Comparison of ENCODE assay signal across 26 cellular contexts in the genomic region with DNA sequence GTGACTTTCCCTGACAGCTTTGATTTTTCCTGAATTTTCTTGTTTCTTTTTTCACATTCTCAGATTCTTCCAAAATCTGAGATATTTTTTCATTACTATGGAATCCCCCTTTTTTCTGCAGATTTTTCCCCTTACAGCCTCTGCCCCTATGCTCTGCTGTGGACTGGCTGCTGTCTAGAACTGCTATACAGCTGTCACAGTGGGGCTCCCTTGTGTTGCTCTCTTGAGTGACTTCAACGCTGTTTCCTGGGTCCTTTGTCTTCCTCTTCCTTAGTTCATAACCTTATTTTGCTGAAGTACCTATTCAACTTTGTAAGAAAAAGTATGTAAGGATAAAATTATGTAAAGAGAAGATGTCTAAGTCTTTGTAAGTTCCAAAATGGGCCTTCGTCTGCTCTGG.
"Had no signal": no experiment of that assay in that cellular context is flagged by ENCODE, and none has a peak within 500 bp of the region (broad histone marks: within the 10 kb centered on the region; RNA-seq: fewer than 3 reads in every experiment).

No MANE protein-coding gene starts in this region.

- H3K27ac ChIP-seq: ovary, parathyroid adenoma, psoas muscle, right lobe of liver, sigmoid colon, stomach, thoracic aorta, thyroid gland, tibial nerve, upper lobe of left lung, vagina had no signal

- H3K9me3 ChIP-seq: ovary, psoas muscle, right lobe of liver, sigmoid colon, stomach, thoracic aorta, thyroid gland, tibial nerve, upper lobe of left lung, vagina had no signal

- H3K4me1 ChIP-seq: parathyroid adenoma, psoas muscle, right lobe of liver, stomach, thyroid gland, tibial nerve, upper lobe of left lung, vagina had no signal

- H3K27me3 ChIP-seq: ovary, right lobe of liver, sigmoid colon, stomach, thyroid gland, tibial nerve, upper lobe of left lung, vagina had no signal

- H2AFZ ChIP-seq: parathyroid adenoma had no signal

- H3K36me3 Mint-ChIP-seq: naive thymus-derived CD8-positive, alpha-beta T cell; natural killer cell treated with Interleukin-12 subunit alpha and Interleukin-12 subunit beta and Interleukin-15 and Interleukin-18, amount 100 ng/mL, for 72 hours; stimulated activated effector memory CD8-positive, alpha-beta T cell treated with anti-CD3 and anti-CD28 coated beads, Interleukin-12 subunit alpha, Interleukin-12 subunit beta, amount 100 ng/mL, for 72 hours; stimulated activated naive B cell treated with anti-CD40 and anti-IgM and Interleukin-4, amounts not matched to agents 10 μg/mL and 1 μg/mL and 100 μg/mL, for 72 hours had no signal

- H3K4me3 Mint-ChIP-seq: naive thymus-derived CD8-positive, alpha-beta T cell; natural killer cell treated with Interleukin-12 subunit alpha and Interleukin-12 subunit beta and Interleukin-15 and Interleukin-18, amount 100 ng/mL, for 72 hours; stimulated activated effector memory CD8-positive, alpha-beta T cell treated with anti-CD3 and anti-CD28 coated beads, Interleukin-12 subunit alpha, Interleukin-12 subunit beta, amount 100 ng/mL, for 72 hours; stimulated activated naive B cell treated with anti-CD40 and anti-IgM and Interleukin-4, amounts not matched to agents 10 μg/mL and 1 μg/mL and 100 μg/mL, for 72 hours; stimulated activated naive CD8-positive, alpha-beta T cell treated with anti-CD3 and anti-CD28 coated beads, Interleukin-15, Interleukin-2, amounts not matched to agents 100 ng/mL and 50 ng/mL, for 24 hours had no signal

- ATAC-seq: naive thymus-derived CD8-positive, alpha-beta T cell; psoas muscle; right cardiac atrium; right lobe of liver; stimulated activated effector memory CD8-positive, alpha-beta T cell treated with anti-CD3 and anti-CD28 coated beads, Interleukin-12 subunit alpha, Interleukin-12 subunit beta, amount 100 ng/mL, for 72 hours had no signal

- H3K9me3 Mint-ChIP-seq: naive thymus-derived CD8-positive, alpha-beta T cell; natural killer cell treated with Interleukin-12 subunit alpha and Interleukin-12 subunit beta and Interleukin-15 and Interleukin-18, amount 100 ng/mL, for 72 hours; stimulated activated effector memory CD8-positive, alpha-beta T cell treated with anti-CD3 and anti-CD28 coated beads, Interleukin-12 subunit alpha, Interleukin-12 subunit beta, amount 100 ng/mL, for 72 hours; stimulated activated naive B cell treated with anti-CD40 and anti-IgM and Interleukin-4, amounts not matched to agents 10 μg/mL and 1 μg/mL and 100 μg/mL, for 72 hours; stimulated activated naive CD8-positive, alpha-beta T cell treated with anti-CD3 and anti-CD28 coated beads, Interleukin-15, Interleukin-2, amounts not matched to agents 100 ng/mL and 50 ng/mL, for 24 hours had no signal

- H3K27ac Mint-ChIP-seq: naive thymus-derived CD8-positive, alpha-beta T cell; natural killer cell treated with Interleukin-12 subunit alpha and Interleukin-12 subunit beta and Interleukin-15 and Interleukin-18, amount 100 ng/mL, for 72 hours; progenitor cell of endocrine pancreas; stimulated activated effector memory CD8-positive, alpha-beta T cell treated with anti-CD3 and anti-CD28 coated beads, Interleukin-12 subunit alpha, Interleukin-12 subunit beta, amount 100 ng/mL, for 72 hours; stimulated activated naive B cell treated with anti-CD40 and anti-IgM and Interleukin-4, amounts not matched to agents 10 μg/mL and 1 μg/mL and 100 μg/mL, for 72 hours; stimulated activated naive CD8-positive, alpha-beta T cell treated with anti-CD3 and anti-CD28 coated beads, Interleukin-15, Interleukin-2, amounts not matched to agents 100 ng/mL and 50 ng/mL, for 24 hours had no signal

- H3K4me1 Mint-ChIP-seq: stimulated activated effector memory CD8-positive, alpha-beta T cell treated with anti-CD3 and anti-CD28 coated beads, Interleukin-12 subunit alpha, Interleukin-12 subunit beta, amount 100 ng/mL, for 72 hours had no signal

- H3K36me3 ChIP-seq: ovary, right lobe of liver, sigmoid colon, stomach, thoracic aorta, thyroid gland, tibial nerve, upper lobe of left lung, vagina had no signal

- DNase-seq: naive thymus-derived CD8-positive, alpha-beta T cell; occipital lobe; ovary; posterior cingulate gyrus; psoas muscle; right lobe of liver; sigmoid colon; small intestine; stimulated activated CD4-positive, alpha-beta T cell treated with anti-CD3 and anti-CD28 coated beads, Interleukin-15, amount 100 ng/mL, for 24 hours; stimulated activated CD4-positive, alpha-beta T cell treated with anti-CD3 and anti-CD28 coated beads, Interleukin-2, amount 100 ng/mL, for 24 hours; stimulated activated CD4-positive, alpha-beta T cell treated with anti-CD3 and anti-CD28 coated beads, Interleukin-2, amount 100 ng/mL, for 48 hours; stimulated activated CD4-positive, alpha-beta T cell treated with anti-CD3 and anti-CD28 coated beads, Interleukin-4, amount 100 ng/mL, for 24 hours; stimulated activated naive B cell treated with anti-CD40 and anti-IgM and Interleukin-4, amounts not matched to agents 10 μg/mL and 1 μg/mL and 100 μg/mL, for 72 hours; stimulated activated naive CD4-positive, alpha-beta T cell treated with Interleukin-2 at 50 U/mL for 16 hours; stomach; thyroid gland had no signal

- H3K27me3 Mint-ChIP-seq: stimulated activated naive B cell treated with anti-CD40 and anti-IgM and Interleukin-4, amounts not matched to agents 10 μg/mL and 1 μg/mL and 100 μg/mL, for 72 hours; stimulated activated naive CD8-positive, alpha-beta T cell treated with anti-CD3 and anti-CD28 coated beads, Interleukin-15, Interleukin-2, amounts not matched to agents 100 ng/mL and 50 ng/mL, for 24 hours had no signal

- H3K4me3 ChIP-seq: ovary, psoas muscle, right lobe of liver, sigmoid colon, stomach, thoracic aorta, thyroid gland, tibial nerve, upper lobe of left lung, vagina had no signal

- H3K9ac ChIP-seq: parathyroid adenoma had no signal
